In the genomic region with DNA sequence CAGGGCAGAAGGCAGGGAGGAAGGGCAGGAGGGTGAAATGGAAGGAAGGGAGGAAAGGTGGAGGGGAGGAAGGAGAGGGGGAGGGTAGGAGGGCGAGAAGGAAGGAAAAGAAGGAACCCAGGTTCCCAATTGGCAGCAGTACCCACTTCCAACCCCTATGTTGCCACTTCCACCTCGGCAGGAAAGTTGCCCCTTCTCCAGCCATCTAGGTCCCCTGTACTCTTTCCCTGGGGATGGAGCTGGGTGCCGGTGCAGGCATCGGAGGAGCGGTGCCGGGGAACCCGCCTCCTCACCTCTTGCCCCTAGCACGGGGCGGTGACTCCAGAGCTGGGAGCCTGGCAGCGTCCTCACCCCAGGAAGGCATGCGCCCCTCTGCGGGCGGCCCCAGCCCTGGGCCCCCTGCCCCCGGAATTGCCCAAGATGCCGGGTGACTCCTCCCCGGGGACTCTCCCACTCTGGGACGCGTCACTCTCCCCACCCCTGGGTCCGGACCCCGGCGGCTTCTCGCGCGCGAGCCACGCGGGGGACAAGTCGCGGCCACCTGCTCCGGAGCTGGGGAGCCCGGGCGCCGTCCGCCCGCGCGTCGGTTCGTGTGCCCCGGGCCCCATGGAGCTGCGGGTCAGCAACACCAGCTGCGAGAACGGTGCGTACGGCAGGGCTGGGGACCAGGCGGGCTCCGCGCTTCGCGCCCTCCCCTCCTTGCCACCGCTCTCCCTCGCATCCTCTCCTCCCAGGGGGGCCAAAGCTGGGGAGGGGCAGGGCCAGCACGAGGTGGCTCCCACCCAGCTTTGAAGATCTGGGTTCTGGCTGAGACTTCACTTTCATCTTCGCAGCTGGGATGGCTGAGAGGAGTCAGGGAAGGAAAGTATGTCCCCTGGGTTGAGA, we compare ENCODE assay signal across 8 cellular contexts. TPM values are rescaled to one million over a fixed set of nuclear protein-coding genes. Genes with fewer than 3 reads are reported as not detected.
DNase-seq lines count a peak whose midpoint lies in the region; ATAC-seq, FAIRE-seq and TF ChIP-seq lines count a peak whose summit lies in the region.

A gene (plus strand): TSS at position 499 of the 885 bp plus-strand sequence. CDS start 108 bp downstream, at position 607.

- peaks cover 13% of the 10 kb centered on the region for H3K4me1 Mint-ChIP-seq in Caco-2 (ENCODE audit: low read depth, unreplicated experiment)

- no peaks in the 10 kb centered on the region for H3K9me3 ChIP-seq in Caco-2

- H3K4me3 Mint-ChIP-seq in Caco-2 (ENCODE audit: unreplicated experiment), result peak within 1 kb of the TSS; percentile 67

- H3K36me3 ChIP-seq in Caco-2 (ENCODE audit: control insufficient read depth, insufficient read depth, low read length) (no peaks in the 10 kb centered on the region), bronchial epithelial cell (ENCODE audit: control insufficient read depth, insufficient read depth, low read length) (no peaks in the 10 kb centered on the region)

- CTCF ChIA-PET in Caco-2 (lab: Charles Lee), result interaction anchor here (0.5 to 1.9 kb wide), 7 partner anchors 12 to 1038 kb away, joined by 3 to 10 read pairs (median 3); no protein-coding TSS in a partner anchor

- no peaks in the 10 kb centered on the region for H3K36me3 Mint-ChIP-seq in Caco-2 (ENCODE audit: insufficient read depth, unreplicated experiment)

- intact Hi-C loops in Caco-2 (cut with micrococcal nuclease; ENCODE audit: unreplicated experiment), result loop anchor here (1.0 kb wide), 1 partner anchor 13 kb away; no protein-coding TSS in a partner anchor

- peak in 1 of 2 experiments; percentile 34 for DNase-seq in Caco-2
- DNase-seq in T follicular helper cell (ENCODE audit: low read depth), result peak; percentile 7
- no peak for DNase-seq in bronchial epithelial cell (ENCODE audit: low read depth)
- peak; percentile 55 for DNase-seq in left kidney (ENCODE audit: low read depth, low spot score)
- peak; percentile 21 to 39 for DNase-seq in stimulated activated CD4-positive, alpha-beta T cell treated with anti-CD3 and anti-CD28 coated beads, Interleukin-2, amount 100 ng/mL, for 48 hours
- DNase-seq in NCI-H1092 (lab: John Stamatoyannopoulos, UW), result no peak

- no peak for TF ChIP-seq CTCF in Caco-2 (IDR thresholded peaks at IDR 0.05; ENCODE audit: insufficient read depth in 1 of 2, low read depth in 1 of 2, low read length in 1 of 2, severe bottlenecking in 1 of 2, unreplicated experiment in 1 of 2)
- no peak for TF ChIP-seq CTCF in bronchial epithelial cell (IDR thresholded peaks at IDR 0.05; ENCODE audit: insufficient read depth, low read length, severe bottlenecking)

- no peak within 1 kb of the TSS for H3K27ac Mint-ChIP-seq in Caco-2 (ENCODE audit: unreplicated experiment)

- no peak for FAIRE-seq in bronchial epithelial cell (lab: Jason Lieb, UNC)

- POLR2A ChIA-PET in Caco-2 (lab: Charles Lee), result interaction anchor here (0.7 kb wide), 1 partner anchor 202 kb away, joined by 3 read pairs; no protein-coding TSS in a partner anchor

- H3K4me1 ChIP-seq in Caco-2, result no peaks in the 10 kb centered on the region; the same call in 1 of the 2 replicates

- H3K9me3 Mint-ChIP-seq in Caco-2 (ENCODE audit: unreplicated experiment), result no peaks in the 10 kb centered on the region

- no TSS peak for BruUV-seq in Caco-2 (replicated peaks; lab: Mats Ljungman, UMichigan)

- H3K4me3 ChIP-seq in Caco-2 (ENCODE audit: low read depth, low read length) (peak within 1 kb of the TSS; percentile 38), bronchial epithelial cell (ENCODE audit: low read depth, low read length) (peak within 1 kb of the TSS; percentile 65)

- no peaks in the 10 kb centered on the region for H3K27me3 ChIP-seq in Caco-2 (replicated peaks; ENCODE audit: control insufficient read depth, insufficient read depth, low read length)
- no peaks in the 10 kb centered on the region for H3K27me3 ChIP-seq in bronchial epithelial cell (ENCODE audit: control insufficient read depth, insufficient read depth, low read length)

- H3K27me3 Mint-ChIP-seq in Caco-2 (ENCODE audit: insufficient read depth, unreplicated experiment), result peaks cover 3% of the 10 kb centered on the region

- no peak for ATAC-seq in HG03469 (IDR thresholded peaks at IDR 0.05; ENCODE audit: unreplicated experiment)
- ATAC-seq in GM19023 (IDR thresholded peaks at IDR 0.05; ENCODE audit: unreplicated experiment), result no peak

RNA-seq across cellular contexts. Expression of the gene that starts here (rescaled TPM):
- total RNA-seq in Caco-2 (2022) (0.81 and 0.86 TPM in 2 replicates), bronchial epithelial cell (5.3 and 9.2 TPM in 2 replicates)

Comparison
In these comparisons a context has a peak if more than half of its experiments do, and no peak if none do; other contexts are left out.
1. DNase-seq: peak in T follicular helper cell (single experiment), left kidney (single experiment) and stimulated activated CD4-positive, alpha-beta T cell treated with anti-CD3 and anti-CD28 coated beads, Interleukin-2, amount 100 ng/mL, for 48 hours (2 of 2); none in bronchial epithelial cell (single experiment) and NCI-H1092 (single experiment).